8 cellular contexts compared by ENCODE assay signal in genomic region chr13:32261567-32261966, GRCh38. TPM values are rescaled to one million over a fixed set of nuclear protein-coding genes. Genes with fewer than 3 reads are reported as not detected.
A peak's percentile ranks its signal among the peaks of the same experiment; 100 is the strongest.
DNase-seq lines count a peak whose midpoint lies in the region; ATAC-seq and TF ChIP-seq lines count a peak whose summit lies in the region.

No MANE protein-coding gene starts in this region.

- TF ChIP-seq CTCF in nephron (IDR thresholded peaks at IDR 0.05; ENCODE audit: unreplicated experiment in 3 of 3) = no peak

- no peaks in the 10 kb centered on the region for H3K9me3 ChIP-seq in SJCRH30 (replicated peaks)

- H3K4me3 ChIP-seq in SJCRH30 = peak overlapping the region; percentile 25

- peak overlapping the region; percentile 84 to 90 (median 87) for H3K27ac Mint-ChIP-seq in nephron

- peaks cover 10% of the 10 kb centered on the region for H3K36me3 Mint-ChIP-seq in nephron (ENCODE audit: low read depth)

- H3K4me3 Mint-ChIP-seq in nephron = peak overlapping the region in 2 of 3 experiments; percentile 1 to 31

- ATAC-seq in HG03460 (IDR thresholded peaks at IDR 0.05; ENCODE audit: unreplicated experiment) = no peak

- H3K4me1 ChIP-seq in SJCRH30 = peaks cover 14% of the 10 kb centered on the region

- no peaks in the 10 kb centered on the region for H3K9me3 Mint-ChIP-seq in nephron

- H3K27ac ChIP-seq in SJCRH30 = peak overlapping the region; percentile 34; the same call in 1 of the 2 replicates

- DNase-seq in AG20443 (ENCODE audit: low spot score) = peak; percentile 69
- peak; percentile 76 to 79 for DNase-seq in SJCRH30
- DNase-seq in fibroblast of the conjunctiva (ENCODE audit: low read depth) = peak; percentile 68
- no peak for DNase-seq in activated naive CD4-positive, alpha-beta T cell (lab: John Stamatoyannopoulos, UW)
- DNase-seq in NCI-H1694 (lab: John Stamatoyannopoulos, UW) = no peak
- no peak for DNase-seq in stimulated activated CD4-positive, alpha-beta T cell treated with anti-CD3 and anti-CD28 coated beads, Interleukin-4, amount 100 ng/mL, for 24 hours

- no peaks in the 10 kb centered on the region for H3K36me3 ChIP-seq in SJCRH30

- H3K27me3 ChIP-seq in SJCRH30 = no peaks in the 10 kb centered on the region

- peaks cover 31% of the 10 kb centered on the region for H3K4me1 Mint-ChIP-seq in nephron

- no peaks in the 10 kb centered on the region for H3K27me3 Mint-ChIP-seq in nephron (ENCODE audit: low read depth)

RNA-seq across cellular contexts. Expression of gene ZAR1L, which starts 53.6 kb away (rescaled TPM):
- total RNA-seq in SJCRH30 (2014; rRNA removed; shearing (Covaris generic)) = 0.18 TPM in 1 of 2 replicates, not detected in the other

RNA-seq across cellular contexts. Expression of gene BRCA2, which starts 53.7 kb away (rescaled TPM):
- 19.5 and 22.9 TPM in 2 replicates for total RNA-seq in SJCRH30 (2014; rRNA removed; shearing (Covaris generic))

Comparison
In these comparisons a context has a peak if more than half of its experiments do, and no peak if none do; other contexts are left out.
1. DNase-seq: peak in AG20443 (single experiment), SJCRH30 (2 of 2) and fibroblast of the conjunctiva (single experiment); none in activated naive CD4-positive, alpha-beta T cell (0 of 4), NCI-H1694 (single experiment) and stimulated activated CD4-positive, alpha-beta T cell treated with anti-CD3 and anti-CD28 coated beads, Interleukin-4, amount 100 ng/mL, for 24 hours (single experiment).